ENCODE assay signal across 26 cellular contexts in genomic region chr10:129151281-129151680, GRCh38.
"Had no signal": no experiment of that assay in that cellular context is flagged by ENCODE, and none has a peak within 500 bp of the region (broad histone marks: within the 10 kb centered on the region; RNA-seq: fewer than 3 reads in every experiment).

No MANE protein-coding gene starts in this region.

- H3K27ac ChIP-seq: stomach, suprapubic skin, testis, thoracic aorta, thyroid gland, tibial artery, tibial nerve, transverse colon, upper lobe of left lung, upper lobe of right lung, uterus, vagina had no signal

- DNase-seq: stimulated activated CD4-positive, alpha-beta T cell treated with anti-CD3 and anti-CD28 coated beads, Interleukin-2, amount 100 ng/mL, for 48 hours; stimulated activated CD4-positive, alpha-beta T cell treated with anti-CD3 and anti-CD28 coated beads, Interleukin-4, amount 100 ng/mL, for 1 hour; stimulated activated CD4-positive, alpha-beta T cell treated with anti-CD3 and anti-CD28 coated beads, Interleukin-4, amount 100 ng/mL, for 24 hours; stimulated activated CD4-positive, alpha-beta T cell treated with anti-CD3 and anti-CD28 coated beads, Interleukin-4, amount 100 ng/mL, for 4 hours; stimulated activated CD8-positive, alpha-beta memory T cell treated with anti-CD3 and anti-CD28 coated beads, Interleukin-4, amount 100 ng/mL, for 48 hours; stimulated activated naive B cell treated with anti-CD40 and anti-IgM and Interleukin-4, amounts not matched to agents 10 μg/mL and 1 μg/mL and 100 μg/mL, for 72 hours; stimulated activated naive CD4-positive, alpha-beta T cell; stimulated activated naive CD4-positive, alpha-beta T cell treated with Interleukin-2 at 50 U/mL for 16 hours; stimulated activated naive CD8-positive, alpha-beta T cell treated with anti-CD3 and anti-CD28 coated beads, Interleukin-15, amount 100 ng/mL, for 72 hours; stimulated activated naive CD8-positive, alpha-beta T cell treated with anti-CD3 and anti-CD28 coated beads, Interleukin-15, Interleukin-2, amounts not matched to agents 100 U/mL and 50 U/mL, for 24 hours; stomach; substantia nigra; testis; thyroid gland; tibial artery; transverse colon; trophoblast cell; upper lobe of left lung; upper lobe of right lung; uterus had no signal

- H3K4me1 ChIP-seq: stomach, suprapubic skin, testis, thyroid gland, tibial artery, tibial nerve, transverse colon, upper lobe of left lung, upper lobe of right lung, uterus, vagina had no signal

- H3K4me3 ChIP-seq: stomach, suprapubic skin, testis, thoracic aorta, thyroid gland, tibial artery, tibial nerve, transverse colon, upper lobe of left lung, upper lobe of right lung, uterus, vagina had no signal

- H3K36me3 ChIP-seq: stomach, suprapubic skin, thoracic aorta, thyroid gland, tibial artery, tibial nerve, transverse colon, upper lobe of left lung, upper lobe of right lung, uterus, vagina had no signal

- H3K9me3 ChIP-seq: suprapubic skin, testis, thoracic aorta, thyroid gland, tibial artery, transverse colon, upper lobe of left lung, upper lobe of right lung, uterus, vagina had no signal

- H3K27me3 ChIP-seq: stomach, suprapubic skin, testis, thyroid gland, tibial nerve, transverse colon, upper lobe of left lung, upper lobe of right lung, uterus, vagina had no signal

- ATAC-seq: stimulated activated effector memory CD8-positive, alpha-beta T cell treated with anti-CD3 and anti-CD28 coated beads, Interleukin-12 subunit alpha, Interleukin-12 subunit beta, amount 100 ng/mL, for 72 hours; stimulated activated memory B cell treated with anti-CD40 and anti-IgM and Interleukin-4, amounts not matched to agents 10 μg/mL and 1 μg/mL and 100 μg/mL, for 72 hours; stimulated activated naive B cell treated with anti-CD40 and anti-IgM and Interleukin-4, amounts not matched to agents 10 μg/mL and 1 μg/mL and 100 μg/mL, for 72 hours; stimulated activated naive CD8-positive, alpha-beta T cell treated with anti-CD3 and anti-CD28 coated beads, Interleukin-15, amount 100 ng/mL, for 72 hours; stimulated activated naive CD8-positive, alpha-beta T cell treated with anti-CD3 and anti-CD28 coated beads, Interleukin-15, Interleukin-2, amounts not matched to agents 100 U/mL and 50 U/mL, for 24 hours; upper lobe of right lung had no signal
